In genomic region chr21:34924767-34925425, GRCh38 we compare ENCODE assay signal across 32 cellular contexts.
DNase-seq lines count a peak whose midpoint lies in the region; ATAC-seq, FAIRE-seq and TF ChIP-seq lines count a peak whose summit lies in the region.
"Had no signal": no experiment of that assay in that cellular context is flagged by ENCODE, and none has a peak within 500 bp of the region (broad histone marks: within the 10 kb centered on the region; RNA-seq: fewer than 3 reads in every experiment).

No MANE protein-coding gene starts in this region.

- intact Hi-C loops in GM12878 (cut with micrococcal nuclease; ENCODE audit: unreplicated experiment) (no loop called here), upper lobe of right lung (cut with DNase I) (no loop called here)

- TF ChIP-seq CTCF in GM12878 (IDR thresholded peaks at IDR 0.05 in 2 of 3, conservative IDR thresholded peaks at IDR 0.05 in 1 of 3; ENCODE audit: control insufficient read depth in 2 of 3, extremely low read depth in 1 of 3, insufficient read depth in 1 of 3, low read depth in 3 of 3, low read length in 3 of 3): no peak
- no peak for TF ChIP-seq CTCF in upper lobe of right lung (IDR thresholded peaks at IDR 0.05)

- no peak for ATAC-seq in activated naive CD4-positive, alpha-beta T cell treated with anti-CD3 and anti-CD28 coated beads, Interleukin-2, amount 50 U/mL, for 72 hours
- ATAC-seq in GM12878 (no peak), upper lobe of right lung (peak; percentile 29)
- ATAC-seq: left colon, Panc1, right cardiac atrium had no signal

- H3K9ac ChIP-seq in GM12878 (ENCODE audit: control insufficient read depth, insufficient read depth, low read length): no peak overlapping the region
- H3K9ac ChIP-seq: KMS-11 had no signal

- peak overlapping the region; percentile 61 to 74 for H3K27ac Mint-ChIP-seq in activated naive CD4-positive, alpha-beta T cell treated with anti-CD3 and anti-CD28 coated beads, Interleukin-2, amount 50 U/mL, for 72 hours
- H3K27ac Mint-ChIP-seq: activated CD4-positive, alpha-beta T cell treated with anti-CD3 and anti-CD28 coated beads, Interleukin-2, amount 10 ng/mL, durations not matched to agents 7 days and 5 days; CD4-positive, CD25-positive, alpha-beta regulatory T cell had no signal

- H3K4me1 ChIP-seq in GM12878 (ENCODE audit: control insufficient read depth, insufficient read depth, low read length): no peaks in the 10 kb centered on the region
- peaks cover 3% of the 10 kb centered on the region for H3K4me1 ChIP-seq in upper lobe of right lung
- H3K4me1 ChIP-seq: ascending aorta, uterus had no signal

- H4K20me1 ChIP-seq in GM12878 (ENCODE audit: control insufficient read depth, insufficient read depth): no peaks in the 10 kb centered on the region

- RAD21 ChIA-PET in GM12878 (lab: Charles Lee; ENCODE audit: unreplicated experiment): no interaction called here

- 35% methylated on average over 1 of the region's 1 CpG for WGBS in GM12878 (ENCODE audit: insufficient coverage, insufficient replicate concordance, low lambda C conversion rate, missing lambda C conversion rate)

- in situ Hi-C loops in GM12878 (cut with MboI): loop anchor here (10.0 kb wide), 1 partner anchor 60 kb away; no protein-coding TSS in a partner anchor

- SMC1A ChIA-PET in GM12878 (lab: Charles Lee; ENCODE audit: uncharacterized antibody, unreplicated experiment): no interaction called here

- H3K9me3 ChIP-seq in GM12878 (replicated peaks; ENCODE audit: control insufficient read depth, insufficient read depth, low read length) (no peaks in the 10 kb centered on the region), upper lobe of right lung (no peaks in the 10 kb centered on the region)
- H3K9me3 ChIP-seq: ascending aorta, uterus had no signal

- no peaks in the 10 kb centered on the region for H3K79me2 ChIP-seq in GM12878 (ENCODE audit: control insufficient read depth, insufficient read depth, low read length)

- no peak for FAIRE-seq in GM12878 (lab: Jason Lieb, UNC)
- FAIRE-seq: GM19239 had no signal

- H2AFZ ChIP-seq in GM12878 (ENCODE audit: control insufficient read depth, low read depth, low read length): no peak overlapping the region

- H3K4me3 ChIP-seq in GM12878: no peak overlapping the region
- no peak overlapping the region for H3K4me3 ChIP-seq in upper lobe of right lung
- H3K4me3 ChIP-seq: ascending aorta, dorsolateral prefrontal cortex, uterus had no signal

- H3K36me3 ChIP-seq in GM12878 (ENCODE audit: control insufficient read depth in 2 of 2, insufficient read depth in 2 of 2, low read length in 1 of 2): no peaks in the 10 kb centered on the region
- H3K36me3 ChIP-seq in upper lobe of right lung: no peaks in the 10 kb centered on the region
- H3K36me3 ChIP-seq: ascending aorta, uterus had no signal

- H3K4me2 ChIP-seq in GM12878 (ENCODE audit: control insufficient read depth, insufficient read depth): no peak overlapping the region
- H3K4me2 ChIP-seq: KMS-11 had no signal

- TF ChIP-seq RAD21 in GM12878 (IDR thresholded peaks at IDR 0.05; ENCODE audit: insufficient read depth, low read depth, low read length): no peak

- H3K27ac ChIP-seq in GM12878 (ENCODE audit: control insufficient read depth, insufficient read depth) (no peak overlapping the region), upper lobe of right lung (no peak overlapping the region)
- H3K27ac ChIP-seq: ascending aorta, dorsolateral prefrontal cortex, KMS-11, uterus had no signal

- peaks cover 23 to 29% of the 10 kb centered on the region in 2 donors for H3K36me3 Mint-ChIP-seq in activated naive CD4-positive, alpha-beta T cell treated with anti-CD3 and anti-CD28 coated beads, Interleukin-2, amount 50 U/mL, for 72 hours
- H3K36me3 Mint-ChIP-seq: natural killer cell had no signal

- CTCF ChIA-PET in GM12878 (lab: Yijun Ruan, JAX): no interaction called here

- POLR2A ChIA-PET in GM12878 (lab: Charles Lee): no interaction called here

- no TSS peak for BruUV-seq in GM12878 (replicated peaks; lab: Mats Ljungman, UMichigan)

- H3K27me3 ChIP-seq in GM12878 (replicated peaks in 1 of 2; ENCODE audit: control insufficient read depth in 2 of 2, insufficient read depth in 2 of 2, low read length in 1 of 2) (peaks cover 0 to 2% of the 10 kb centered on the region in 2 experiments; a peak in 2 of 4 replicates), upper lobe of right lung (no peaks in the 10 kb centered on the region)
- H3K27me3 ChIP-seq: ascending aorta, uterus had no signal

- DNase-seq in activated naive CD4-positive, alpha-beta T cell treated with anti-CD3 and anti-CD28 coated beads, Interleukin-2, amount 50 U/mL, for 72 hours (ENCODE audit: low spot score in 2 of 2): no peak
- no peak for DNase-seq in activated naive CD4-positive, alpha-beta T cell treated with Interleukin-2 at 50 U/mL for 16 hours
- DNase-seq in NOMO-1 treated with DMSO at 0.1 percent for 48 hours (lab: John Stamatoyannopoulos, UW; ENCODE audit: unreplicated experiment): peak; percentile 67
- DNase-seq in GM12878 (ENCODE audit: low read depth, low spot score): no peak
- DNase-seq in upper lobe of right lung: no peak
- no peak for DNase-seq in activated CD4-positive, CD25-positive, alpha-beta regulatory T cell (lab: John Stamatoyannopoulos, UW)
- no peak for DNase-seq in DMS 273 (lab: John Stamatoyannopoulos, UW; ENCODE audit: unreplicated experiment)
- DNase-seq in NCI-H69 (lab: John Stamatoyannopoulos, UW): no peak
- DNase-seq: ACHN; activated CD4-positive, alpha-beta T cell treated with anti-CD3 and anti-CD28 coated beads, Interleukin-2, amount 10 ng/mL, durations not matched to agents 7 days and 5 days; activated CD8-positive, alpha-beta memory T cell treated with anti-CD3 and anti-CD28 coated beads, Interleukin-2, amount 50 U/mL, for 48 hours; activated naive CD4-positive, alpha-beta T cell; CD4-positive, CD25-positive, alpha-beta regulatory T cell; central memory CD4-positive, alpha-beta T cell; DMS153; dorsolateral prefrontal cortex; head of caudate nucleus; left colon; natural killer cell; NCI-H1092; NCI-H2029 treated with DMSO at 0.1 percent for 48 hours; NCI-H226; NCI-H774; right cardiac atrium; stimulated activated CD4-positive, alpha-beta T cell treated with anti-CD3 and anti-CD28 coated beads, Interleukin-12 subunit alpha, Interleukin-12 subunit beta, amount 100 ng/mL, for 4 hours; substantia nigra; T-helper 1 cell; uterus had no signal

- no peak for TF ChIP-seq POLR2A in GM12878 (IDR thresholded peaks at IDR 0.05; ENCODE audit: low read depth, low read length)

- H3K9me3 Mint-ChIP-seq in activated naive CD4-positive, alpha-beta T cell treated with anti-CD3 and anti-CD28 coated beads, Interleukin-2, amount 50 U/mL, for 72 hours: peaks cover 16 to 28% of the 10 kb centered on the region in 2 donors
- H3K9me3 Mint-ChIP-seq: natural killer cell had no signal

- no peak for TF ChIP-seq EP300 in GM12878 (IDR thresholded peaks at IDR 0.05; ENCODE audit: borderline replicate concordance in 1 of 2, control insufficient read depth in 1 of 2, low read depth in 2 of 2, low read length in 2 of 2)

TF ChIP-seq in GM12878, 131 proteins besides CTCF, POLR2A, EP300 and RAD21:
- TF ChIP-seq BHLHE40 (IDR thresholded peaks at IDR 0.05; ENCODE audit: borderline replicate concordance in 1 of 2, low read depth in 2 of 2, low read length in 1 of 2) (0 out of 4 replicates have a peak, but pooled peaks of 1 of the 2 experiments have one; percentile 16), HDAC6 (IDR thresholded peaks at IDR 0.05; ENCODE audit: unreplicated experiment) (no peak), SPI1 (IDR thresholded peaks at IDR 0.05; ENCODE audit: borderline replicate concordance, insufficient read depth, low read depth, low read length) (peak; percentile 73), BCL3 (IDR thresholded peaks at IDR 0.05; ENCODE audit: borderline replicate concordance, insufficient read depth, low read depth, low read length, poor library complexity, severe bottlenecking) (no peak), PAX5 (IDR thresholded peaks at IDR 0.05; ENCODE audit: borderline replicate concordance, low read depth, low read length) (no peak), RCOR1 (conservative IDR thresholded peaks at IDR 0.05; ENCODE audit: low read depth, low read length) (no peak)
